16 cellular contexts compared by ENCODE assay signal in the genomic region with DNA sequence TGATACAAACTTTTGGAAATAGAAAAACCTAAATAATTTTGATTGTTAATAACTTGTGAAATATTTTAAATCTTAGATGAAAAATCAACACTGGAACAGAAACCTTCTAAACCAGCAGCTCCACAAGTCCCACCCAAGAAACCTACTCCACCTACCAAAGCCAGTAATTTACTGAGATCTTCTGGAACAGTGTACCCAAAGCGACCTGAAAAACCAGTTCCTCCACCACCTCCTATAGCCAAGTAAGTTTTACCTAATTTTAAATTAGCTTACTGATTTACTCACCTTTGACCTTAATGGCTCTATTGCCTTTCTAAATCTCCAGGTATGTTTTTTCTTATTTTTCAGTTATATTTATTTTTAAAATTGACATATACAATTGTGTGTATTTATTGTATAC.
DNase-seq lines count a peak whose midpoint lies in the region; ATAC-seq and TF ChIP-seq lines count a peak whose summit lies in the region.
"Had no signal": no experiment of that assay in that cellular context is flagged by ENCODE, and none has a peak within 500 bp of the region (broad histone marks: within the 10 kb centered on the region; RNA-seq: fewer than 3 reads in every experiment).

No MANE protein-coding gene starts in this region.

- no peaks in the 10 kb centered on the region; the same call in 1 of the 2 replicates for H4K20me1 ChIP-seq in PC-3 (ENCODE audit: low read length)
- H4K20me1 ChIP-seq: BLaER1 had no signal

- no TSS peak for BruUV-seq in PC-3 (replicated peaks; lab: Mats Ljungman, UMichigan)

- TF ChIP-seq CTCF in PC-3 (conservative IDR thresholded peaks at IDR 0.05; ENCODE audit: low read depth, low read length) (no peak), upper lobe of right lung (IDR thresholded peaks at IDR 0.05) (no peak)

- H3K4me3 ChIP-seq in PC-3 (ENCODE audit: low read length) (no peak overlapping the region), upper lobe of right lung (no peak overlapping the region)
- H3K4me3 ChIP-seq: BLaER1 had no signal

- no peak overlapping the region for H3K9ac ChIP-seq in PC-3 (ENCODE audit: low read length)
- H3K9ac ChIP-seq: BLaER1 had no signal

- no peak overlapping the region for H2AFZ ChIP-seq in PC-3 (ENCODE audit: low read length)

- no peaks in the 10 kb centered on the region for H3F3A ChIP-seq in PC-3 (ENCODE audit: low read length, unreplicated experiment)

- intact Hi-C loops in PC-3 (cut with micrococcal nuclease), result loop anchor here (10.0 kb wide), 1 partner anchor 111 kb away; no protein-coding TSS in a partner anchor
- intact Hi-C loops in left colon (cut with DNase I, micrococcal nuclease), result no loop called here
- intact Hi-C loops in upper lobe of right lung (cut with DNase I), result no loop called here

- H3K9me2 ChIP-seq in PC-3 (replicated peaks; ENCODE audit: low read length), result no peaks in the 10 kb centered on the region

- POLR2A ChIA-PET in PC-3 (lab: Charles Lee; ENCODE audit: unreplicated experiment), result no interaction called here

- H3K9me3 ChIP-seq in PC-3 (ENCODE audit: low read length) (no peaks in the 10 kb centered on the region), upper lobe of right lung (no peaks in the 10 kb centered on the region)
- H3K9me3 ChIP-seq: BLaER1 had no signal

- TF ChIP-seq EP300 in Ishikawa (IDR thresholded peaks at IDR 0.05; ENCODE audit: borderline replicate concordance), result no peak

- no peak for TF ChIP-seq RAD21 in Ishikawa (IDR thresholded peaks at IDR 0.05; ENCODE audit: low read depth)

- H3K4me1 ChIP-seq in PC-3 (ENCODE audit: insufficient read depth, low read length) (peaks cover 12% of the 10 kb centered on the region), upper lobe of right lung (peaks cover 4% of the 10 kb centered on the region)
- H3K4me1 ChIP-seq: BLaER1 had no signal

- no peak overlapping the region for H3K4me2 ChIP-seq in PC-3 (ENCODE audit: low read length)
- H3K4me2 ChIP-seq: BLaER1 had no signal

- no peaks in the 10 kb centered on the region for H3K79me2 ChIP-seq in PC-3 (ENCODE audit: low read length)

- CTCF ChIA-PET in PC-3 (lab: Charles Lee), result no interaction called here

- DNase-seq in PC-3 (peak; percentile 59), left colon (peak; percentile 63 to 75), upper lobe of right lung (no peak), NCI-H446 (lab: John Stamatoyannopoulos, UW) (no peak), GF-D8 (lab: John Stamatoyannopoulos, UW) (no peak)
- DNase-seq: CD8-positive, alpha-beta memory T cell; NCI-H1436; NCI-H2029 treated with DMSO at 0.1 percent for 48 hours; NCI-H226; NCI-H774; Right ventricle myocardium superior had no signal

- H3K27me3 ChIP-seq in PC-3 (ENCODE audit: low read length) (no peaks in the 10 kb centered on the region), upper lobe of right lung (no peaks in the 10 kb centered on the region)
- H3K27me3 ChIP-seq: BLaER1 had no signal

- H3K36me3 ChIP-seq in PC-3 (ENCODE audit: low read depth, low read length) (peaks cover 13% of the 10 kb centered on the region), upper lobe of right lung (peaks cover 26% of the 10 kb centered on the region)

- H3K27ac ChIP-seq in PC-3 (ENCODE audit: low read length), result no peak overlapping the region
- no peak overlapping the region for H3K27ac ChIP-seq in upper lobe of right lung
- H3K27ac ChIP-seq: BLaER1 had no signal

- ATAC-seq in PC-3 (peak; percentile 64; the same call in 1 of the 2 replicates), left colon (peak; percentile 97), upper lobe of right lung (peak; percentile 40), GM21717 (IDR thresholded peaks at IDR 0.05; ENCODE audit: unreplicated experiment) (no peak)
- ATAC-seq: Panc1, SK-N-SH treated with all-trans-retinoic acid at 6 μM for 48 hours had no signal

TF ChIP-seq in Ishikawa, 13 proteins besides CTCF, POLR2A, EP300 and RAD21:
- no peak for TF ChIP-seq FOXM1 (IDR thresholded peaks at IDR 0.05; ENCODE audit: borderline replicate concordance, low read depth)
- TF ChIP-seq NFIC (IDR thresholded peaks at IDR 0.05), result peak; percentile 35; the same call in 1 of the 2 replicates

Comparison
In these comparisons a context has a peak if more than half of its experiments do, and no peak if none do; other contexts are left out.
1. DNase-seq: peak in PC-3 (single experiment) and left colon (2 of 2); none in upper lobe of right lung (single experiment), NCI-H446 (0 of 2) and GF-D8 (single experiment).